ENCODE assay signal across 14 cellular contexts in genomic region chr7:42128703-42129102, GRCh38.
DNase-seq lines count a peak whose midpoint lies in the region; ATAC-seq and TF ChIP-seq lines count a peak whose summit lies in the region.
"Had no signal": no experiment of that assay in that cellular context is flagged by ENCODE, and none has a peak within 500 bp of the region (broad histone marks: within the 10 kb centered on the region; RNA-seq: fewer than 3 reads in every experiment).

No MANE protein-coding gene starts in this region.

- H3K4me3 ChIP-seq in NB4 (ENCODE audit: low read depth, low read length): no peak overlapping the region
- H3K4me3 ChIP-seq in choroid plexus epithelial cell (ENCODE audit: low read depth, low read length): no peak overlapping the region

- peaks cover 11% of the 10 kb centered on the region for H3K9me3 Mint-ChIP-seq in osteocyte (ENCODE audit: unreplicated experiment)
- H3K9me3 Mint-ChIP-seq: stimulated activated naive CD8-positive, alpha-beta T cell treated with anti-CD3 and anti-CD28 coated beads, Interleukin-15, Interleukin-2, amounts not matched to agents 100 ng/mL and 50 ng/mL, for 24 hours had no signal

- H3K27me3 Mint-ChIP-seq in osteocyte (ENCODE audit: unreplicated experiment): no peaks in the 10 kb centered on the region
- H3K27me3 Mint-ChIP-seq: stimulated activated naive CD8-positive, alpha-beta T cell treated with anti-CD3 and anti-CD28 coated beads, Interleukin-15, Interleukin-2, amounts not matched to agents 100 ng/mL and 50 ng/mL, for 24 hours had no signal

- no peak overlapping the region for H3K4me3 Mint-ChIP-seq in osteocyte (ENCODE audit: unreplicated experiment)
- H3K4me3 Mint-ChIP-seq: activated naive CD4-positive, alpha-beta T cell treated with anti-CD3 and anti-CD28 coated beads, Interleukin-2, amount 50 U/mL, for 24 hours; natural killer cell; stimulated activated naive CD8-positive, alpha-beta T cell treated with anti-CD3 and anti-CD28 coated beads, Interleukin-15, Interleukin-2, amounts not matched to agents 100 ng/mL and 50 ng/mL, for 24 hours had no signal

- H3K36me3 Mint-ChIP-seq in osteocyte (ENCODE audit: unreplicated experiment): peaks cover 18% of the 10 kb centered on the region
- H3K36me3 Mint-ChIP-seq: activated naive CD4-positive, alpha-beta T cell treated with anti-CD3 and anti-CD28 coated beads, Interleukin-2, amount 50 U/mL, for 24 hours; natural killer cell had no signal

- peaks cover 21% of the 10 kb centered on the region for H3K4me1 Mint-ChIP-seq in osteocyte (ENCODE audit: unreplicated experiment)
- H3K4me1 Mint-ChIP-seq: activated naive CD4-positive, alpha-beta T cell treated with anti-CD3 and anti-CD28 coated beads, Interleukin-2, amount 50 U/mL, for 24 hours had no signal

- no peak overlapping the region for H3K27ac Mint-ChIP-seq in osteocyte (ENCODE audit: unreplicated experiment)
- H3K27ac Mint-ChIP-seq: activated naive CD4-positive, alpha-beta T cell treated with anti-CD3 and anti-CD28 coated beads, Interleukin-2, amount 50 U/mL, for 24 hours; natural killer cell; stimulated activated naive CD8-positive, alpha-beta T cell treated with anti-CD3 and anti-CD28 coated beads, Interleukin-15, Interleukin-2, amounts not matched to agents 100 ng/mL and 50 ng/mL, for 24 hours had no signal

- TF ChIP-seq POLR2A in NB4 (IDR thresholded peaks at IDR 0.05; ENCODE audit: extremely low read depth, insufficient read length): no peak

- TF ChIP-seq CTCF in GM10266 (IDR thresholded peaks at IDR 0.05; ENCODE audit: control insufficient read depth, insufficient read depth, low read depth, missing control alignments) (peak; percentile 19), NB4 (IDR thresholded peaks at IDR 0.05; ENCODE audit: low read depth, low read length) (peak; percentile 28), choroid plexus epithelial cell (conservative IDR thresholded peaks at IDR 0.05; ENCODE audit: low read depth, low read length) (peak; percentile 35), osteocyte (IDR thresholded peaks at IDR 0.05) (peak; percentile 39)

- ATAC-seq in HG02610 (IDR thresholded peaks at IDR 0.05; ENCODE audit: unreplicated experiment) (no peak), HG02678 (IDR thresholded peaks at IDR 0.05; ENCODE audit: unreplicated experiment) (no peak), GM21529 (IDR thresholded peaks at IDR 0.05; ENCODE audit: unreplicated experiment) (no peak)
- ATAC-seq: natural killer cell, Right ventricle myocardium inferior had no signal

- no peak for DNase-seq in GM10266 (ENCODE audit: extremely low spot score)
- peak; percentile 44 for DNase-seq in NB4 (ENCODE audit: low read depth)
- DNase-seq in choroid plexus epithelial cell (ENCODE audit: low read depth): peak; percentile 33
- DNase-seq in osteocyte (ENCODE audit: extremely low spot score, unreplicated experiment): no peak
- DNase-seq: activated CD4-positive, alpha-beta T cell treated with anti-CD3 and anti-CD28 coated beads for 1 hour; effector CD8-positive, alpha-beta T cell; natural killer cell; NCI-H2081 had no signal

Comparison
In these comparisons a context has a peak if more than half of its experiments do, and no peak if none do; other contexts are left out.
1. DNase-seq: peak in NB4 (single experiment) and choroid plexus epithelial cell (single experiment); none in GM10266 (single experiment) and osteocyte (single experiment).
2. Peak in every context shown above with its lines, with median percentiles within 50 percentile points of each other: CTCF ChIP-seq.